ENCODE assay signal across 21 cellular contexts in the genomic region with DNA sequence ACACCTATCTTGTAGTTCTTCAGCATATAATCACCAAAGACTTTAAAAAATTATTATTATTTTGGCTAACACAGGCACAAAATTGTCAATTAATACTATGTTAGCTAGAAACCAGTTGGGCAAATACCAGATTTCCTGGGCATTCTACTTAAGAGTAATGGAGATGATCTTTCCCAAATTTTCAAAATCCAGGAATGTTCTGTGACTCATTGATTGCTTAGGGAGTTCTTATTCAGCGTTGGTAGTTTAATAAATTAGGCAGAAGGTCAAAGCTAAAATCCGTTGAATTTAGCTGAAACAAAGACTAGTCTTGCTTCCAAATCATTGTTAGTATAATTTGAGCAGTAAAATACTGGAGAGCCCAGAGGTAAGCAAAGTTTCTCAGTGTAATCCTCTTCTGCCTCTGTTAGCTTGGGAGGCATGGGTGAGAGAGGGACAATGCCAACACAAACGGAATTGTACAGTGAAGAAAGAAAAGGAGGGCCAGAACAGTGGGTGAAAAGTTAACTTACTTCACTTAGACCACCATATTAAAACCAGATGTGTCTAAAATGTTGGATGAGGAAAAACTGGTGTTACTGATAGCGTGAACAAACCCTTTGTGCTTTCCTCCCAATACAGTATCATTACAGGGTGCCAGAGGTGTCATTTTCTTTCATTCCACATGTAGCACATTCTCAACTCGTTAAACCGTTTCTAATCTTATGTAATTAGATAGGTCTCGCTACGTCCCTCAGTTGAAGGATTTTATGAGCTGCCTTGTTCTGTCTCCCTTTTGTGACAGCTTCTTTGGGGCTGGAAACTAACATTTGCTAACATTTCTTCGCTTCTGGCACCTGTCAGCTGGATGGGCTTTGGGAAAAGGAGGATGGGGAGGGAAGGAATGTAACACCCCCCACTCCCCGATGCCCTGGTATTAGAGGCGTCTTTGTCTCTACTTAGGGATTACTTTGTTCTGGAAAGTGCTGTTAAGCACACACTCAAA.
"Had no signal": no experiment of that assay in that cellular context is flagged by ENCODE, and none has a peak within 500 bp of the region (broad histone marks: within the 10 kb centered on the region; RNA-seq: fewer than 3 reads in every experiment).

No MANE protein-coding gene starts in this region.

- H3K9me3 Mint-ChIP-seq: activated naive CD4-positive, alpha-beta T cell treated with anti-CD3 and anti-CD28 coated beads, Interleukin-2, amount 50 U/mL, for 24 hours; stimulated activated naive CD8-positive, alpha-beta T cell treated with anti-CD3 and anti-CD28 coated beads, Interleukin-15, Interleukin-2, amounts not matched to agents 100 ng/mL and 50 ng/mL, for 24 hours; T-cell; type B pancreatic cell had no signal

- H3K27ac Mint-ChIP-seq: activated CD8-positive, alpha-beta memory T cell treated with anti-CD3 and anti-CD28 coated beads, Interleukin-2, amount 10 ng/mL, durations not matched to agents 7 days and 5 days; activated naive CD4-positive, alpha-beta T cell treated with anti-CD3 and anti-CD28 coated beads, Interleukin-2, amount 50 U/mL, for 24 hours; stimulated activated naive CD8-positive, alpha-beta T cell treated with anti-CD3 and anti-CD28 coated beads, Interleukin-15, Interleukin-2, amounts not matched to agents 100 ng/mL and 50 ng/mL, for 24 hours; T-cell; type B pancreatic cell had no signal

- H3K4me3 Mint-ChIP-seq: activated CD8-positive, alpha-beta memory T cell treated with anti-CD3 and anti-CD28 coated beads, Interleukin-2, amount 10 ng/mL, durations not matched to agents 7 days and 5 days; activated naive CD4-positive, alpha-beta T cell treated with anti-CD3 and anti-CD28 coated beads, Interleukin-2, amount 50 U/mL, for 24 hours; stimulated activated naive CD8-positive, alpha-beta T cell treated with anti-CD3 and anti-CD28 coated beads, Interleukin-15, Interleukin-2, amounts not matched to agents 100 ng/mL and 50 ng/mL, for 24 hours; T-cell; type B pancreatic cell had no signal

- ATAC-seq: activated CD8-positive, alpha-beta memory T cell treated with anti-CD3 and anti-CD28 coated beads, Interleukin-2, amount 10 ng/mL, durations not matched to agents 7 days and 5 days; gastroesophageal sphincter; heart right ventricle; left cardiac atrium; T-cell had no signal

- H3K36me3 Mint-ChIP-seq: activated naive CD4-positive, alpha-beta T cell treated with anti-CD3 and anti-CD28 coated beads, Interleukin-2, amount 50 U/mL, for 24 hours; type B pancreatic cell had no signal

- H3K27me3 Mint-ChIP-seq: activated CD8-positive, alpha-beta memory T cell treated with anti-CD3 and anti-CD28 coated beads, Interleukin-2, amount 10 ng/mL, durations not matched to agents 7 days and 5 days; activated naive CD4-positive, alpha-beta T cell treated with anti-CD3 and anti-CD28 coated beads, Interleukin-2, amount 50 U/mL, for 24 hours; stimulated activated naive CD8-positive, alpha-beta T cell treated with anti-CD3 and anti-CD28 coated beads, Interleukin-15, Interleukin-2, amounts not matched to agents 100 ng/mL and 50 ng/mL, for 24 hours; T-cell; type B pancreatic cell had no signal

- H3K4me1 ChIP-seq: colonic mucosa had no signal

- H3K4me1 Mint-ChIP-seq: activated CD8-positive, alpha-beta memory T cell treated with anti-CD3 and anti-CD28 coated beads, Interleukin-2, amount 10 ng/mL, durations not matched to agents 7 days and 5 days; activated naive CD4-positive, alpha-beta T cell treated with anti-CD3 and anti-CD28 coated beads, Interleukin-2, amount 50 U/mL, for 24 hours; T-cell had no signal

- H3K36me3 ChIP-seq: colonic mucosa, esophagus muscularis mucosa, gastroesophageal sphincter, heart right ventricle, right atrium auricular region had no signal

- H3K4me3 ChIP-seq: colonic mucosa, esophagus muscularis mucosa, gastroesophageal sphincter, heart right ventricle, lung, right atrium auricular region, smooth muscle cell had no signal

- DNase-seq: activated CD4-positive, alpha-beta T cell treated with anti-CD3 and anti-CD28 coated beads for 1 hour; activated CD4-positive, alpha-beta T cell treated with anti-CD3 and anti-CD28 coated beads, Interleukin-2, amount 50 U/mL, for 48 hours; activated CD8-positive, alpha-beta memory T cell treated with anti-CD3 and anti-CD28 coated beads, Interleukin-2, amount 10 ng/mL, durations not matched to agents 7 days and 5 days; activated effector memory CD4-positive, alpha-beta T cell treated with anti-CD3 and anti-CD28 coated beads, Interleukin-2, amount 50 U/mL, for 16 hours; activated T-cell treated with anti-CD3 and anti-CD28 coated beads, Interleukin-2, amount 50 U/mL, for 48 hours; caudate nucleus; colonic mucosa; effector CD4-positive, alpha-beta T cell; heart right ventricle; left cardiac atrium; midbrain; posterior cingulate gyrus; T-cell had no signal

- H3K9me3 ChIP-seq: colonic mucosa, esophagus muscularis mucosa, gastroesophageal sphincter, heart right ventricle, right atrium auricular region had no signal

- H3K27me3 ChIP-seq: colonic mucosa, esophagus muscularis mucosa, gastroesophageal sphincter, right atrium auricular region had no signal
